In the genomic region with DNA sequence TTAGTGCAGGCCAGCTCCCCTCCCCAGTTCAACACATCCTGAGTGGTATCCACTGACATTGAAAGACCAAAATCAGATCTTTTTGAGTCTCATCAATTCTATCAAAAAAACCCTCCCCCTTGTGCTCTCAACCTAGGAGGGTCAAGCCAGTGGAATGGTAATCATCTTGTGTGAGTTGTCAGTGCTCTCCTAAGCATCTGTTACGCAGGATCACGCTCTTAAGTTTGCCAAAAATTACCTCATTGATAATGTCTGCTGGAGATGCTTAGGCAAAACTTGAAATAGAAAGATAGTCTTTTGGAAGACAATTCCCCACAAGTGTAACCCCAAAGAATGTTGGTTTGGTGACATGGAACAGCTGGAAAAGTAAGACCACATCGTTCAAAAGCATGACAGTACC, we compare ENCODE assay signal across 1 cellular context.
TF ChIP-seq lines count a peak whose summit lies in the region.

No MANE protein-coding gene starts in this region.

TF ChIP-seq in WTC11, 78 proteins besides CTCF, POLR2A, EP300 and RAD21 (continued from another document):
- TF ChIP-seq JAZF1 (CRISPR knock-in tag; IDR thresholded peaks at IDR 0.05) (no peak), NR1H2 (CRISPR knock-in tag; IDR thresholded peaks at IDR 0.05) (no peak)
- TF ChIP-seq, protein P1, sequence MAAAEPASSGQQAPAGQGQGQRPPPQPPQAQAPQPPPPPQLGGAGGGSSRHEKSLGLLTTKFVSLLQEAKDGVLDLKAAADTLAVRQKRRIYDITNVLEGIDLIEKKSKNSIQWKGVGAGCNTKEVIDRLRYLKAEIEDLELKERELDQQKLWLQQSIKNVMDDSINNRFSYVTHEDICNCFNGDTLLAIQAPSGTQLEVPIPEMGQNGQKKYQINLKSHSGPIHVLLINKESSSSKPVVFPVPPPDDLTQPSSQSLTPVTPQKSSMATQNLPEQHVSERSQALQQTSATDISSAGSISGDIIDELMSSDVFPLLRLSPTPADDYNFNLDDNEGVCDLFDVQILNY (CRISPR knock-in tag; IDR thresholded peaks at IDR 0.05), result no peak
